In the genomic region with DNA sequence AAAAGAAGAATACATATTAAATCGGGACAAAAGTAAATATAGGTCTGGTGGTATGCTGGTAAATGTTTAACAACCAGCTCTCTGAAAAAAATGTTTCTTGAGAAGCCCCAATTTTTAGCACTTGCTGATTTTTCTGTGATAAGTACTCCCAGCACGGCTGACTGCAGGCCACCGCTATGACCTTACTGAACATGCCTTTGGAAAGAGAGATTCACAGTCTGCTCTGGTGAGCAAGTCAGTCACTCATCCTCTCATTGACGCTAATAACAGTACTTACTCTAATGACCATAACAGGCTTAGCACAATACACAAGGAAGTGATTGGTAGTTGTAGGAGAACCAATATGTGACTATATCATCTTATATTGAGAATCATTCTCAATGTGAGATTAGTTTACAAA, we compare ENCODE assay signal across 16 cellular contexts.
DNase-seq lines count a peak whose midpoint lies in the region; TF ChIP-seq lines count a peak whose summit lies in the region.
"Had no signal": no experiment of that assay in that cellular context is flagged by ENCODE, and none has a peak within 500 bp of the region (broad histone marks: within the 10 kb centered on the region; RNA-seq: fewer than 3 reads in every experiment).

No MANE protein-coding gene starts in this region.

- 61 to 70% methylated on average over 4 of the region's 4 CpGs for WGBS in transverse colon (ENCODE audit: low coverage in 1 of 2), 2 donors
- 12% methylated on average over 4 of the region's 4 CpGs for WGBS in SK-N-SH (ENCODE audit: low lambda C conversion rate)

- H3F3A ChIP-seq in neural cell (ENCODE audit: insufficient read depth, low read length, poor library complexity, severe bottlenecking) (no peaks in the 10 kb centered on the region), SK-N-SH (replicated peaks; ENCODE audit: insufficient read depth) (no peaks in the 10 kb centered on the region)

- POLR2A ChIA-PET in SK-N-SH (lab: Yijun Ruan, JAX): no interaction called here

- TF ChIP-seq EP300 in neural cell (conservative IDR thresholded peaks at IDR 0.05; ENCODE audit: poor library complexity, severe bottlenecking) (no peak), transverse colon (IDR thresholded peaks at IDR 0.05; ENCODE audit: low read depth) (no peak), SK-N-SH (IDR thresholded peaks at IDR 0.05; ENCODE audit: borderline replicate concordance in 1 of 2, low read depth in 1 of 2, low read length in 1 of 2) (no peak)

- intact Hi-C loops in left ventricle myocardium inferior (cut with micrococcal nuclease): no loop called here
- intact Hi-C loops in transverse colon (cut with DNase I; ENCODE audit: low total_unique reads): no loop called here

- H4K20me1 ChIP-seq in neural cell (ENCODE audit: insufficient read depth): no peaks in the 10 kb centered on the region
- H4K20me1 ChIP-seq in SK-N-SH (ENCODE audit: insufficient read depth): no peaks in the 10 kb centered on the region
- H4K20me1 ChIP-seq: BLaER1 had no signal

- H3K9me3 ChIP-seq in left ventricle myocardium inferior (replicated peaks): no peaks in the 10 kb centered on the region
- H3K9me3 ChIP-seq in neural cell (ENCODE audit: low read length): no peaks in the 10 kb centered on the region
- no peaks in the 10 kb centered on the region for H3K9me3 ChIP-seq in transverse colon
- no peaks in the 10 kb centered on the region for H3K9me3 ChIP-seq in SK-N-SH
- H3K9me3 ChIP-seq: BLaER1, Caco-2 had no signal

- H3K27me3 ChIP-seq in left ventricle myocardium inferior (ENCODE audit: low read depth): no peaks in the 10 kb centered on the region
- no peaks in the 10 kb centered on the region for H3K27me3 ChIP-seq in neural cell (ENCODE audit: insufficient read depth, low read depth, low read length)
- no peaks in the 10 kb centered on the region for H3K27me3 ChIP-seq in transverse colon
- no peaks in the 10 kb centered on the region for H3K27me3 ChIP-seq in SK-N-SH (ENCODE audit: insufficient read depth)
- H3K27me3 ChIP-seq: BLaER1 had no signal

- H3K36me3 ChIP-seq in left ventricle myocardium inferior: no peaks in the 10 kb centered on the region
- no peaks in the 10 kb centered on the region for H3K36me3 ChIP-seq in neural cell (ENCODE audit: insufficient read depth, low read length)
- H3K36me3 ChIP-seq in transverse colon: no peaks in the 10 kb centered on the region
- H3K36me3 ChIP-seq in SK-N-SH (replicated peaks in 1 of 2; ENCODE audit: control insufficient read depth in 1 of 2, insufficient read depth in 2 of 2, low read length in 1 of 2): no peaks in the 10 kb centered on the region
- H3K36me3 ChIP-seq: BLaER1 had no signal

- H3K4me1 ChIP-seq in left ventricle myocardium inferior (peaks cover 4% of the 10 kb centered on the region), transverse colon (no peaks in the 10 kb centered on the region), SK-N-SH (ENCODE audit: control insufficient read depth in 1 of 2, insufficient read depth in 2 of 2, low read depth in 1 of 2, low read length in 1 of 2) (no peaks in the 10 kb centered on the region)
- H3K4me1 ChIP-seq: BLaER1, Caco-2 had no signal

- H3K4me3 ChIP-seq in left ventricle myocardium inferior (no peak overlapping the region), neural cell (ENCODE audit: low read length) (no peak overlapping the region), transverse colon (no peak overlapping the region), SK-N-SH (ENCODE audit: low read depth in 2 of 2, low read length in 1 of 2) (no peak overlapping the region)
- H3K4me3 ChIP-seq: BLaER1 had no signal

- in situ Hi-C loops in transverse colon (cut with MboI; ENCODE audit: low pct_ligation_motif_present in 1 of 4, low pct_unique_long_range_greater_than_20kb in 1 of 4, low sequenced_read_pairs in 3 of 4): no loop called here

- H3K27ac ChIP-seq in left ventricle myocardium inferior (replicated peaks): peak overlapping the region; percentile 43
- H3K27ac ChIP-seq in neural cell (ENCODE audit: low read length): no peak overlapping the region
- H3K27ac ChIP-seq in transverse colon: no peak overlapping the region
- no peak overlapping the region for H3K27ac ChIP-seq in SK-N-SH (ENCODE audit: low read depth in 2 of 2, low read length in 1 of 2)
- H3K27ac ChIP-seq: BLaER1 had no signal

- TF ChIP-seq RAD21 in neural cell (conservative IDR thresholded peaks at IDR 0.05) (no peak), SK-N-SH (IDR thresholded peaks at IDR 0.05; ENCODE audit: low read length) (no peak)

- H2AFZ ChIP-seq in neural cell (ENCODE audit: low read depth, low read length): no peak overlapping the region
- no peak overlapping the region for H2AFZ ChIP-seq in SK-N-SH (ENCODE audit: low read depth)

- CTCF ChIA-PET in SK-N-SH (lab: Yijun Ruan, JAX): interaction anchor here (1.0 kb wide), 1 partner anchor 68 kb away, joined by 3 read pairs; no protein-coding TSS in a partner anchor

- H3K9ac ChIP-seq in neural cell (ENCODE audit: low read length) (no peak overlapping the region), SK-N-SH (no peak overlapping the region)
- H3K9ac ChIP-seq: BLaER1 had no signal

- no peaks in the 10 kb centered on the region for H3K9me2 ChIP-seq in neural cell (ENCODE audit: insufficient read depth, low read length)
- H3K9me2 ChIP-seq in SK-N-SH: no peaks in the 10 kb centered on the region

- TF ChIP-seq POLR2A in transverse colon (IDR thresholded peaks at IDR 0.05): no peak

- DNase-seq in NCI-H748 (lab: John Stamatoyannopoulos, UW; ENCODE audit: unreplicated experiment) (peak; percentile 26), NCI-H748 treated with DMSO at 0.1 percent for 48 hours (lab: John Stamatoyannopoulos, UW) (no peak), NCI-H82 treated with DMSO at 0.1 percent for 48 hours (lab: John Stamatoyannopoulos, UW; ENCODE audit: unreplicated experiment) (peak; percentile 40), left ventricle myocardium inferior (no peak), transverse colon (no peak), NCI-H526 (lab: John Stamatoyannopoulos, UW) (no peak), SK-N-SH (no peak)
- DNase-seq: 8988T; AML-193; Caco-2; CD8-positive, alpha-beta memory T cell; DMS53; HCEC 1CT; HFFc6 had no signal

- H3K79me2 ChIP-seq in neural cell (replicated peaks; ENCODE audit: insufficient read depth, low read length): no peaks in the 10 kb centered on the region
- no peaks in the 10 kb centered on the region for H3K79me2 ChIP-seq in SK-N-SH (ENCODE audit: insufficient read depth)

- H3K4me2 ChIP-seq in neural cell (ENCODE audit: low read length): no peak overlapping the region
- H3K4me2 ChIP-seq in SK-N-SH: no peak overlapping the region
- H3K4me2 ChIP-seq: BLaER1 had no signal

- TF ChIP-seq CTCF in left ventricle myocardium inferior (IDR thresholded peaks at IDR 0.05; ENCODE audit: borderline replicate concordance) (no peak), neural cell (IDR thresholded peaks at IDR 0.05; ENCODE audit: poor library complexity, severe bottlenecking) (no peak), transverse colon (IDR thresholded peaks at IDR 0.05) (no peak), SK-N-SH (IDR thresholded peaks at IDR 0.05) (no peak)

TF ChIP-seq in neural cell, 6 proteins besides CTCF, POLR2A, EP300 and RAD21 (continues in another document):
- TF ChIP-seq MXI1 (conservative IDR thresholded peaks at IDR 0.05; ENCODE audit: poor library complexity, severe bottlenecking): no peak
- no peak for TF ChIP-seq EZH2 (IDR thresholded peaks at IDR 0.05; ENCODE audit: borderline replicate concordance, insufficient read depth, low read length, poor library complexity, severe bottlenecking)
- TF ChIP-seq TAF1 (IDR thresholded peaks at IDR 0.05; ENCODE audit: low read depth): no peak
- no peak for TF ChIP-seq SMC3 (conservative IDR thresholded peaks at IDR 0.05; ENCODE audit: poor library complexity)
- TF ChIP-seq POLR2AphosphoS5 (IDR thresholded peaks at IDR 0.05): peak; percentile 21

TF ChIP-seq in SK-N-SH, 30 proteins besides CTCF, POLR2A, EP300 and RAD21:
- TF ChIP-seq RFX5 (IDR thresholded peaks at IDR 0.05; ENCODE audit: low read length) (no peak), TCF12 (IDR thresholded peaks at IDR 0.05) (no peak), CHD2 (IDR thresholded peaks at IDR 0.05; ENCODE audit: low read length, partially characterized antibody) (no peak), EZH2phosphoT487 (IDR thresholded peaks at IDR 0.05; ENCODE audit: borderline replicate concordance, low read depth) (no peak), ELF1 (IDR thresholded peaks at IDR 0.05) (no peak), NRF1 (IDR thresholded peaks at IDR 0.05; ENCODE audit: low read depth, low read length) (no peak)

Comparison
In these comparisons a context has a peak if more than half of its experiments do, and no peak if none do; other contexts are left out.
1. DNase-seq: peak in NCI-H748 (single experiment) and NCI-H82 treated with DMSO at 0.1 percent for 48 hours (single experiment); none in NCI-H748 treated with DMSO at 0.1 percent for 48 hours (single experiment), left ventricle myocardium inferior (single experiment), transverse colon (single experiment), NCI-H526 (0 of 2) and SK-N-SH (single experiment).